Comparison of ENCODE assay signal across 15 cellular contexts in the genomic region with DNA sequence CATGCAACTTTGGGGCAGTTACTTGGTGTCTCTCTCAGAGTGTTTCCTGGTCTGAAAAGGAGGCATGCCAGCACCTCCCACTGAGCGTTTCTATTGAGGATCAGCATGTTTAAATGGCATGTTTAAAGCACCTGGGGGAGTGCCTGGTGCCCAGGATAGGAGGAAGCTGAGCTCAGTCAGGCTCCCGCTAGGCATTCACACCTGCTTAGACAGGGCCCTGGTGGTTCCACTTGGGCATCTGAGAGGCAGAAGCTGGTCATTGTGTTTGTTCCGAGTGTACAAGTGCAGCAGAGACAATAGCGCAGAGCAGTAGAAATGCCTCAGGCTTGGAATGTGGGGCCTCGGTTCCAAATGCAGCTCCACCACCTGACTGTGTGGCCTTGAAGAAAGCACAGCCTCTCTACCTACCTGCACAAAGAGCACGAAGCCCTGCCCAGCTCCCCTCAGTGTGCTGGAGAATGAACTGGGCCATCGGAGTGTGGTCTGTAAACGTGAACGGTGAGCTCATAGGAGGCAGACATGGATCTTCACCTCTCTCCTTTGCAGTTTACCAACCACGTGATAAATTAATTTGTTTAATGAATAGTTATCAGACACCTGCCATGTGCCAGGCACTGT. TPM values are rescaled to one million over a fixed set of nuclear protein-coding genes. Genes with fewer than 3 reads are reported as not detected.
DNase-seq lines count a peak whose midpoint lies in the region; ATAC-seq and TF ChIP-seq lines count a peak whose summit lies in the region.
"Had no signal": no experiment of that assay in that cellular context is flagged by ENCODE, and none has a peak within 500 bp of the region (broad histone marks: within the 10 kb centered on the region; RNA-seq: fewer than 3 reads in every experiment).

No MANE protein-coding gene starts in this region.

- CTCF ChIA-PET in MCF 10A (lab: Yijun Ruan, JAX), result interaction anchor here (0.5 to 13.1 kb wide), 24 partner anchors 8 to 327 kb away, joined by 3 to 225 read pairs (median 5); a partner anchor contains a TSS

- no peak overlapping the region for H3K4me2 ChIP-seq in fibroblast of lung (ENCODE audit: extremely low read depth, insufficient read depth, low read length)
- H3K4me2 ChIP-seq: A549 had no signal

- no peaks in the 10 kb centered on the region for H3K79me2 ChIP-seq in fibroblast of lung (ENCODE audit: control insufficient read depth, insufficient read depth, low read length)

- intact Hi-C loops in MCF 10A (cut with micrococcal nuclease), result loop anchor here (1.0 kb wide), 2 partner anchors 87 to 91 kb away; a partner anchor contains a TSS
- intact Hi-C loops in psoas muscle (cut with DNase I), result loop anchor here (2.0 kb wide), 3 partner anchors 57 to 93 kb away; a partner anchor contains a TSS

- H3K4me1 Mint-ChIP-seq in MCF 10A (ENCODE audit: insufficient read depth, unreplicated experiment), result peaks cover 13% of the 10 kb centered on the region
- H3K4me1 Mint-ChIP-seq: stimulated activated effector memory CD8-positive, alpha-beta T cell treated with anti-CD3 and anti-CD28 coated beads, Interleukin-12 subunit alpha, Interleukin-12 subunit beta, amount 100 ng/mL, for 72 hours had no signal

- H3K27me3 ChIP-seq in fibroblast of lung (ENCODE audit: control insufficient read depth, insufficient read depth, low read length), result no peaks in the 10 kb centered on the region
- no peaks in the 10 kb centered on the region for H3K27me3 ChIP-seq in psoas muscle (ENCODE audit: insufficient read depth in 3 of 3, low read length in 2 of 3)

- H3K4me1 ChIP-seq in fibroblast of lung (ENCODE audit: control insufficient read depth, extremely low read depth, insufficient read depth, low read length) (peaks cover 31% of the 10 kb centered on the region), psoas muscle (peaks cover 30% of the 10 kb centered on the region)

- no peak for TF ChIP-seq CTCF in fibroblast of lung (conservative IDR thresholded peaks at IDR 0.05 in 1 of 2, IDR thresholded peaks at IDR 0.05 in 1 of 2; ENCODE audit: low read depth in 1 of 2, low read length in 2 of 2)
- TF ChIP-seq CTCF in MCF 10A (IDR thresholded peaks at IDR 0.05; ENCODE audit: unreplicated experiment), result no peak
- no peak for TF ChIP-seq CTCF in psoas muscle (IDR thresholded peaks at IDR 0.05)

- no peak overlapping the region for H3K4me3 Mint-ChIP-seq in MCF 10A (ENCODE audit: unreplicated experiment)
- H3K4me3 Mint-ChIP-seq: CD4-positive, CD25-positive, alpha-beta regulatory T cell; dendritic cell treated with granulocyte-macrophage colony-stimulating factor and Interleukin-4, amounts not matched to agents 40 ng/mL and 50 ng/mL, for 4 days; stimulated activated effector memory CD8-positive, alpha-beta T cell treated with anti-CD3 and anti-CD28 coated beads, Interleukin-12 subunit alpha, Interleukin-12 subunit beta, amount 100 ng/mL, for 72 hours had no signal

- H3K27ac ChIP-seq in fibroblast of lung (ENCODE audit: insufficient read depth, low read length) (no peak overlapping the region), temporal lobe (ENCODE audit: low read depth, low read length) (peak overlapping the region; percentile 10), psoas muscle (no peak overlapping the region)

- BruUV-seq in MCF 10A (replicated peaks; lab: Mats Ljungman, UMichigan), result no TSS peak

- H3K36me3 Mint-ChIP-seq in MCF 10A (ENCODE audit: insufficient read depth, unreplicated experiment), result peaks cover 45% of the 10 kb centered on the region

- WGBS in psoas muscle, 3 donors, result 79 to 86% (median 82%) methylated on average over 10 of the region's 10 CpGs

- H3K9me3 ChIP-seq in fibroblast of lung (ENCODE audit: control insufficient read depth, insufficient read depth, low read depth, low read length) (no peaks in the 10 kb centered on the region), psoas muscle (no peaks in the 10 kb centered on the region)
- H3K9me3 ChIP-seq: A549 had no signal

- no peak overlapping the region for H3K4me3 ChIP-seq in fibroblast of lung (replicated peaks in 1 of 4; ENCODE audit: control extremely low read depth in 1 of 4, insufficient read depth in 1 of 4, low read depth in 3 of 4, low read length in 4 of 4)
- H3K4me3 ChIP-seq in psoas muscle, result no peak overlapping the region
- H3K4me3 ChIP-seq: A549 had no signal

- H3K27ac Mint-ChIP-seq in MCF 10A (ENCODE audit: low read depth, unreplicated experiment), result no peak overlapping the region
- H3K27ac Mint-ChIP-seq: stimulated activated effector memory CD8-positive, alpha-beta T cell treated with anti-CD3 and anti-CD28 coated beads, Interleukin-12 subunit alpha, Interleukin-12 subunit beta, amount 100 ng/mL, for 72 hours had no signal

- POLR2A ChIA-PET in MCF 10A (lab: Yijun Ruan, JAX), result interaction anchor here (1.0 to 3.5 kb wide), 5 partner anchors 19 to 96 kb away, joined by 3 to 28 read pairs (median 6); a partner anchor contains a TSS

- no peak overlapping the region for H2AFZ ChIP-seq in fibroblast of lung (ENCODE audit: low read length)

- H3K9me3 Mint-ChIP-seq in MCF 10A (ENCODE audit: unreplicated experiment), result no peaks in the 10 kb centered on the region
- H3K9me3 Mint-ChIP-seq: CD4-positive, CD25-positive, alpha-beta regulatory T cell; dendritic cell treated with granulocyte-macrophage colony-stimulating factor and Interleukin-4, amounts not matched to agents 40 ng/mL and 50 ng/mL, for 4 days; stimulated activated effector memory CD8-positive, alpha-beta T cell treated with anti-CD3 and anti-CD28 coated beads, Interleukin-12 subunit alpha, Interleukin-12 subunit beta, amount 100 ng/mL, for 72 hours had no signal

- H3K27me3 Mint-ChIP-seq in MCF 10A (ENCODE audit: insufficient read depth, unreplicated experiment), result no peaks in the 10 kb centered on the region
- H3K27me3 Mint-ChIP-seq: CD4-positive, CD25-positive, alpha-beta regulatory T cell; dendritic cell treated with granulocyte-macrophage colony-stimulating factor and Interleukin-4, amounts not matched to agents 40 ng/mL and 50 ng/mL, for 4 days had no signal

- peak overlapping the region; percentile 4 for H3K9ac ChIP-seq in fibroblast of lung (ENCODE audit: insufficient read depth, low read length)

- peak; percentile 52 for DNase-seq in activated effector memory CD4-positive, alpha-beta T cell treated with anti-CD3 and anti-CD28 coated beads, Interleukin-2, amount 50 U/mL, for 16 hours
- DNase-seq in activated effector memory CD4-positive, alpha-beta T cell treated with Interleukin-2 at 50 U/mL for 16 hours, result no peak
- DNase-seq in NCI-H2196 (lab: John Stamatoyannopoulos, UW; ENCODE audit: unreplicated experiment), result peak; percentile 71
- DNase-seq in fibroblast of lung (ENCODE audit: low read depth in 2 of 2), result no peak
- DNase-seq in MCF 10A (ENCODE audit: unreplicated experiment), result no peak
- no peak for DNase-seq in retina
- DNase-seq in psoas muscle, result no peak
- DNase-seq: aorta; CD4-positive, CD25-positive, alpha-beta regulatory T cell; NCI-H774; T-helper 1 cell had no signal

- no peaks in the 10 kb centered on the region for H4K20me1 ChIP-seq in fibroblast of lung (ENCODE audit: control insufficient read depth, extremely low read depth, insufficient read depth, low read length)

- H3K36me3 ChIP-seq in fibroblast of lung (ENCODE audit: control insufficient read depth, insufficient read depth, low read length), result peaks cover 6% of the 10 kb centered on the region
- peaks cover 0 to 86% of the 10 kb centered on the region in 2 donors for H3K36me3 ChIP-seq in psoas muscle (ENCODE audit: insufficient read depth in 1 of 2, low read depth in 1 of 2)

- ATAC-seq in psoas muscle, result no peak

RNA-seq across cellular contexts. Expression of a gene that starts 20.3 kb away (rescaled TPM):
- 16.2 and 21.6 TPM in 2 replicates for total RNA-seq in fibroblast of lung
- polyA plus RNA-seq in fibroblast of lung, result 37.1 and 39.9 TPM in 2 replicates
- polyA plus RNA-seq in fibroblast of lung (2012), result 44.4 and 49.0 TPM in 2 replicates
- 88.2 and 99.9 TPM in 2 replicates for polyA minus RNA-seq in fibroblast of lung (ENCODE audit: low replicate concordance)
- 20.9 TPM for total RNA-seq in temporal lobe
- total RNA-seq in MCF 10A (2022), result 36.9 and 38.3 TPM in 2 replicates
- total RNA-seq in psoas muscle, result 10 to 100 TPM; 20.7 to 35.0 (median 23.8) TPM
- polyA plus RNA-seq in psoas muscle, result 10 to 100 TPM; 30.8 to 50.2 (median 40.6) TPM

RNA-seq across cellular contexts. Expression of a gene that starts 40.1 kb away (rescaled TPM):
- under 0.01 and 0.17 TPM in 2 replicates for total RNA-seq in fibroblast of lung
- 0.02 and 0.03 TPM in 2 replicates for polyA plus RNA-seq in fibroblast of lung
- 0.12 and 0.15 TPM in 2 replicates for polyA plus RNA-seq in fibroblast of lung (2012)
- 2.4 TPM in 1 of 2 replicates, not detected in the other for polyA minus RNA-seq in fibroblast of lung (ENCODE audit: low replicate concordance)
- 0.25 TPM for total RNA-seq in temporal lobe
- total RNA-seq in MCF 10A (2022), result 64.8 and 81.8 TPM in 2 replicates
- 1 to 10 TPM in 1 of 4 donors, under 1 TPM in 3; 0.41 to 1.3 (median 0.68) TPM for total RNA-seq in psoas muscle
- under 1 TPM; 0.13 to 0.23 (median 0.14) TPM for polyA plus RNA-seq in psoas muscle

Comparison
In these comparisons a context has a peak if more than half of its experiments do, and no peak if none do; other contexts are left out.
1. DNase-seq: peak in activated effector memory CD4-positive, alpha-beta T cell treated with anti-CD3 and anti-CD28 coated beads, Interleukin-2, amount 50 U/mL, for 16 hours (single experiment) and NCI-H2196 (single experiment); none in activated effector memory CD4-positive, alpha-beta T cell treated with Interleukin-2 at 50 U/mL for 16 hours (single experiment), fibroblast of lung (0 of 2), MCF 10A (single experiment), retina (single experiment) and psoas muscle (0 of 2).
2. RNA of a gene that starts 40.1 kb away (total RNA-seq): 64.8 to 81.8 TPM in MCF 10A; 0.41 to 1.3 TPM in psoas muscle, 0.25 TPM in temporal lobe (single experiment) and under 0.01 to 0.17 TPM in fibroblast of lung; every median in the first group is over 10 times any median in the second.